In the genomic region with DNA sequence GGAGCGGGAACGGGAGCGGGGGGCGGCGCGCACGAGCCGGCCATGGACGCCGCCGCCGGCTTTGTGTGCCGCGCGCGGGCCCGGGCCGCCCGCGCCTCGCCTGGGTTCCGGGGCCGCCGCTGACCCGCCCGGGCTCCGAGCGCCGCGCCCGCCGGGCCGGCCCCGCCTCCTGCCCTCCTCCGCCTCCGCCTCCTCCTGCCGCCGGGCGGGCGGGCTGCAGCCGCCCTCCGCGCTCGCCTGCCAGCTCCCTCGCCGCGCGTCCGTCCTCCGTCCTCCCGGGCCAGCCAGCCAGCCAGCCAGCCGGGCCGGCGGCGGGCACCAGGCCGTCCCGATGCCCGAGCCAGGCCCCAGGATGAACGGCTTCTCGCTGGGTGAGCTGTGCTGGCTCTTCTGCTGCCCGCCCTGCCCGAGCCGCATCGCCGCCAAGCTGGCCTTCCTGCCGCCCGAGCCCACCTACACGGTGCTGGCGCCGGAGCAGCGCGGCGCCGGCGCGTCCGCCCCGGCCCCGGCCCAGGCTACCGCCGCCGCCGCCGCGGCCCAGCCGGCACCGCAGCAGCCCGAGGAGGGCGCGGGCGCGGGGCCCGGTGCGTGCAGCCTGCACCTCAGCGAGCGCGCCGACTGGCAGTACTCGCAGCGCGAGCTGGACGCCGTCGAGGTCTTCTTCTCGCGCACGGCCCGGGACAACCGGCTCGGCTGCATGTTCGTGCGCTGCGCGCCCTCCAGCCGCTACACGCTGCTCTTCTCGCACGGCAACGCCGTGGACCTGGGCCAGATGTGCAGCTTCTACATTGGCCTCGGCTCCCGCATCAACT, we compare ENCODE assay signal across 8 cellular contexts. TPM values are rescaled to one million over a fixed set of nuclear protein-coding genes. Genes with fewer than 3 reads are reported as not detected.
DNase-seq lines count a peak whose midpoint lies in the region; ATAC-seq, FAIRE-seq and TF ChIP-seq lines count a peak whose summit lies in the region.

A gene (plus strand): TSS at position 212 of the 812 bp plus-strand sequence. CDS start 120 bp downstream, at position 332.

- peak within 1 kb of the TSS; percentile 88 to 94 (median 93) for H3K4me3 Mint-ChIP-seq in CD4-positive, CD25-positive, alpha-beta regulatory T cell

- H3K27ac Mint-ChIP-seq in CD4-positive, CD25-positive, alpha-beta regulatory T cell, result peak within 1 kb of the TSS in 2 of 3 donors; percentile 78 to 81

- intact Hi-C loops in heart left ventricle (cut with DNase I), result loop anchor here in 1 of 10 donors (5.0 kb wide), 1 partner anchor 78 kb away; no protein-coding TSS in a partner anchor
- intact Hi-C loops in pancreas (cut with DNase I), result no loop called here

- H3K27ac ChIP-seq in CD4-positive, CD25-positive, alpha-beta regulatory T cell (ENCODE audit: insufficient read depth, low read length, poor library complexity, severe bottlenecking), result no peak within 1 kb of the TSS
- H3K27ac ChIP-seq in SJSA1 (0 out of 2 replicates have a peak within 1 kb of the TSS, but pooled peaks have one; percentile 18), heart left ventricle (peak within 1 kb of the TSS; percentile 67 to 90 (median 82)), pancreas (peak within 1 kb of the TSS; percentile 48 to 75 (median 62))

- no peaks in the 10 kb centered on the region for H3K27me3 ChIP-seq in CD4-positive, CD25-positive, alpha-beta regulatory T cell (ENCODE audit: control insufficient read depth, insufficient read depth, low read length)
- H3K27me3 ChIP-seq in SJSA1 (replicated peaks) (no peaks in the 10 kb centered on the region), adipocyte (replicated peaks; ENCODE audit: control insufficient read depth, insufficient read depth, low read length) (no peaks in the 10 kb centered on the region), heart left ventricle (no peaks in the 10 kb centered on the region), pancreas (no peaks in the 10 kb centered on the region)

- ATAC-seq in CD4-positive, CD25-positive, alpha-beta regulatory T cell (ENCODE audit: low read depth in 2 of 2), result peak; percentile 58 to 63
- ATAC-seq in GM19438 (IDR thresholded peaks at IDR 0.05; ENCODE audit: low read depth, unreplicated experiment) (peak; percentile 62), HG03558 (IDR thresholded peaks at IDR 0.05; ENCODE audit: extremely low read depth, unreplicated experiment) (peak; percentile 44), heart left ventricle (peak; percentile 56 to 89 (median 82)), pancreas (peak; percentile 73 to 84 (median 81))

- no peak for TF ChIP-seq POLR2A in heart left ventricle (IDR thresholded peaks at IDR 0.05)

- H3K9me3 Mint-ChIP-seq in CD4-positive, CD25-positive, alpha-beta regulatory T cell, result peaks cover 0 to 4% (median 0%) of the 10 kb centered on the region in 7 donors

- peak within 1 kb of the TSS; percentile 80 for H3K4me3 ChIP-seq in CD4-positive, CD25-positive, alpha-beta regulatory T cell (ENCODE audit: low read depth, low read length)
- peak within 1 kb of the TSS; percentile 90 for H3K4me3 ChIP-seq in SJSA1
- peak within 1 kb of the TSS; percentile 89 for H3K4me3 ChIP-seq in adipocyte (ENCODE audit: low read length)
- H3K4me3 ChIP-seq in heart left ventricle, result peak within 1 kb of the TSS; percentile 63 to 99 (median 83)
- peak within 1 kb of the TSS; percentile 43 to 82 (median 68) for H3K4me3 ChIP-seq in pancreas

- no peak for TF ChIP-seq CTCF in heart left ventricle (IDR thresholded peaks at IDR 0.05)
- TF ChIP-seq CTCF in pancreas (IDR thresholded peaks at IDR 0.05), result no peak

- H3K27me3 Mint-ChIP-seq in CD4-positive, CD25-positive, alpha-beta regulatory T cell, result peaks cover 15% of the 10 kb centered on the region

- peaks cover 18% of the 10 kb centered on the region for H3K4me1 ChIP-seq in CD4-positive, CD25-positive, alpha-beta regulatory T cell (ENCODE audit: control insufficient read depth, insufficient read depth, low read length, poor library complexity, severe bottlenecking)
- H3K4me1 ChIP-seq in SJSA1 (replicated peaks) (peaks cover 32% of the 10 kb centered on the region), adipocyte (ENCODE audit: control insufficient read depth, insufficient read depth, low read length) (peaks cover 30% of the 10 kb centered on the region), heart left ventricle (peaks cover 0 to 30% (median 15%) of the 10 kb centered on the region in 12 donors), pancreas (peaks cover 0 to 5% (median 0%) of the 10 kb centered on the region in 3 donors)

- H3K9ac ChIP-seq in adipocyte (ENCODE audit: low read length), result peak within 1 kb of the TSS; percentile 85

- 0 to 1% (median 1%) methylated on average over 15 to 122 of the region's 122 CpGs for WGBS in heart left ventricle, 4 donors
- 0 to 1% methylated on average over 54 to 122 of the region's 122 CpGs for WGBS in pancreas, 2 donors

- no peaks in the 10 kb centered on the region for H3K9me3 ChIP-seq in CD4-positive, CD25-positive, alpha-beta regulatory T cell (ENCODE audit: control insufficient read depth in 2 of 2, low read length in 2 of 2)
- H3K9me3 ChIP-seq in SJSA1 (replicated peaks) (no peaks in the 10 kb centered on the region), adipocyte (ENCODE audit: control insufficient read depth, low read length) (no peaks in the 10 kb centered on the region), heart left ventricle (no peaks in the 10 kb centered on the region), pancreas (no peaks in the 10 kb centered on the region)

- no peaks in the 10 kb centered on the region for H3K36me3 Mint-ChIP-seq in CD4-positive, CD25-positive, alpha-beta regulatory T cell

- FAIRE-seq in pancreas (lab: Jason Lieb, UNC), result no peak

- peak; percentile 3 to 54 (median 19) for DNase-seq in CD4-positive, CD25-positive, alpha-beta regulatory T cell
- peak; percentile 58 to 62 for DNase-seq in SJSA1 (ENCODE audit: low read depth in 1 of 2, low spot score in 2 of 2)
- DNase-seq in adipocyte (ENCODE audit: low read depth), result peak; percentile 82
- peak; percentile 60 to 84 (median 68) for DNase-seq in heart left ventricle
- DNase-seq in pancreas, result peak; percentile 64 to 87 (median 74)
- no peak for DNase-seq in DMS153 treated with DMSO at 0.1 percent for 48 hours (lab: John Stamatoyannopoulos, UW; ENCODE audit: unreplicated experiment)

- H3K4me1 Mint-ChIP-seq in CD4-positive, CD25-positive, alpha-beta regulatory T cell, result peaks cover 0 to 17% (median 16%) of the 10 kb centered on the region in 4 donors

- H3K36me3 ChIP-seq in CD4-positive, CD25-positive, alpha-beta regulatory T cell (ENCODE audit: control insufficient read depth, insufficient read depth, low read length), result no peaks in the 10 kb centered on the region
- H3K36me3 ChIP-seq in SJSA1 (no peaks in the 10 kb centered on the region), adipocyte (ENCODE audit: control insufficient read depth, insufficient read depth, low read length, severe bottlenecking) (no peaks in the 10 kb centered on the region), heart left ventricle (no peaks in the 10 kb centered on the region), pancreas (no peaks in the 10 kb centered on the region)

RNA-seq across cellular contexts. Expression of the gene that starts here (rescaled TPM):
- 1.4 TPM for total RNA-seq in CD4-positive, CD25-positive, alpha-beta regulatory T cell
- polyA plus RNA-seq in CD4-positive, CD25-positive, alpha-beta regulatory T cell, result 1 to 10 TPM in 1 of 4 donors, under 1 TPM in 3; 0.32 to 1.2 (median 0.68) TPM
- 1.3 and 3.4 TPM in 2 replicates for total RNA-seq in SJSA1 (2014; rRNA removed; shearing (Covaris generic))
- total RNA-seq in heart left ventricle (10 to 100 TPM in 1 of 9 donors, 1 to 10 TPM in 8; 2.8 to 10.2 (median 5.6) TPM), pancreas (1 to 10 TPM; 3.2 to 7.9 (median 5.5) TPM)
- polyA plus RNA-seq in heart left ventricle (1 to 10 TPM; 2.9 to 6.6 TPM), pancreas (1 to 10 TPM; 2.0 to 2.9 TPM)
